In genomic region chr4:156182269-156182668, GRCh38 we compare ENCODE assay signal across 22 cellular contexts.
DNase-seq lines count a peak whose midpoint lies in the region; ATAC-seq and TF ChIP-seq lines count a peak whose summit lies in the region.
"Had no signal": no experiment of that assay in that cellular context is flagged by ENCODE, and none has a peak within 500 bp of the region (broad histone marks: within the 10 kb centered on the region; RNA-seq: fewer than 3 reads in every experiment).

No MANE protein-coding gene starts in this region.

- H3K4me2 ChIP-seq in mammary epithelial cell (ENCODE audit: insufficient read depth, low read depth, low read length) = no peak overlapping the region
- H3K4me2 ChIP-seq in smooth muscle cell = no peak overlapping the region
- H3K4me2 ChIP-seq: A549, BLaER1 had no signal

- H4K20me1 ChIP-seq in mammary epithelial cell (ENCODE audit: insufficient read depth, low read length) (no peaks in the 10 kb centered on the region), smooth muscle cell (ENCODE audit: low read depth) (no peaks in the 10 kb centered on the region)
- H4K20me1 ChIP-seq: BLaER1 had no signal

- no peak for TF ChIP-seq CTCF in mammary epithelial cell (conservative IDR thresholded peaks at IDR 0.05 in 1 of 2, IDR thresholded peaks at IDR 0.05 in 1 of 2; ENCODE audit: extremely low read depth in 1 of 2, insufficient read depth in 1 of 2, low read depth in 1 of 2, low read length in 2 of 2)
- TF ChIP-seq CTCF in breast epithelium (IDR thresholded peaks at IDR 0.05) = no peak
- no peak for TF ChIP-seq CTCF in foreskin keratinocyte (conservative IDR thresholded peaks at IDR 0.05)
- TF ChIP-seq CTCF in smooth muscle cell (IDR thresholded peaks at IDR 0.05; ENCODE audit: borderline replicate concordance, insufficient read depth, poor library complexity, severe bottlenecking) = no peak

- dilution Hi-C loops in mammary epithelial cell (cut with HindIII; ENCODE audit: low sequenced_read_pairs) = no loop called here

- H3K36me3 ChIP-seq in mammary epithelial cell (ENCODE audit: insufficient read depth, low read length) = no peaks in the 10 kb centered on the region
- no peaks in the 10 kb centered on the region for H3K36me3 ChIP-seq in breast epithelium
- no peaks in the 10 kb centered on the region for H3K36me3 ChIP-seq in smooth muscle cell (ENCODE audit: low read depth)
- H3K36me3 ChIP-seq: BLaER1 had no signal

- H3K79me2 ChIP-seq in mammary epithelial cell (ENCODE audit: insufficient read depth, low read length) = no peaks in the 10 kb centered on the region
- no peaks in the 10 kb centered on the region for H3K79me2 ChIP-seq in smooth muscle cell (ENCODE audit: low read depth)

- H3K27ac ChIP-seq in mammary epithelial cell (ENCODE audit: insufficient read depth, low read depth, low read length) (no peak overlapping the region), breast epithelium (no peak overlapping the region), foreskin keratinocyte (no peak overlapping the region), smooth muscle cell (ENCODE audit: low read depth) (no peak overlapping the region)
- H3K27ac ChIP-seq: A549, BLaER1 had no signal

- no peaks in the 10 kb centered on the region for H3F3A ChIP-seq in smooth muscle cell (ENCODE audit: low read depth)

- H3K9ac ChIP-seq in mammary epithelial cell (ENCODE audit: insufficient read depth, low read length) (no peak overlapping the region), smooth muscle cell (ENCODE audit: low read depth) (no peak overlapping the region)
- H3K9ac ChIP-seq: BLaER1 had no signal

- ATAC-seq in foreskin keratinocyte (peak; percentile 31), GM19395 (IDR thresholded peaks at IDR 0.05; ENCODE audit: unreplicated experiment) (no peak), HG03095 (IDR thresholded peaks at IDR 0.05; ENCODE audit: unreplicated experiment) (no peak)
- ATAC-seq: A549, Right ventricle myocardium inferior, T-cell had no signal

- BruUV-seq in mammary epithelial cell (replicated peaks; lab: Mats Ljungman, UMichigan) = no TSS peak

- CTCF ChIA-PET in mammary epithelial cell (lab: Charles Lee; ENCODE audit: low non-redundant PET) = no interaction called here

- TF ChIP-seq POLR2A in breast epithelium (IDR thresholded peaks at IDR 0.05) = no peak

- intact Hi-C loops in mammary epithelial cell (cut with micrococcal nuclease) = no loop called here
- intact Hi-C loops in breast epithelium (cut with DNase I; ENCODE audit: low total_unique reads) = no loop called here

- H3K4me1 ChIP-seq in mammary epithelial cell (ENCODE audit: insufficient read depth, low read length) (no peaks in the 10 kb centered on the region), breast epithelium (no peaks in the 10 kb centered on the region), foreskin keratinocyte (no peaks in the 10 kb centered on the region), smooth muscle cell (ENCODE audit: low read depth) (peaks cover 3% of the 10 kb centered on the region)
- H3K4me1 ChIP-seq: A549 had no signal

- DNase-seq in mammary epithelial cell (no peak), breast epithelium (ENCODE audit: low spot score in 2 of 2) (no peak), SHP77 treated with DMSO at 0.1 percent for 48 hours (lab: John Stamatoyannopoulos, UW) (peak; percentile 28), foreskin keratinocyte (peak in 1 of 2 donors; percentile 21), smooth muscle cell (lab: John Stamatoyannopoulos, UW; ENCODE audit: unreplicated experiment) (no peak), cortex of kidney (lab: John Stamatoyannopoulos, UW) (no peak)
- DNase-seq: CD4-positive, alpha-beta memory T cell; DMS79 treated with DMSO at 0.1 percent for 48 hours; H7; Kasumi-1; MM.1S; NCI-H1092; NCI-H2107; NCI-H226; NCI-H526; NK-92 treated with Interleukin-12 subunit alpha and Interleukin-12 subunit beta, amount 100 ng/mL, for 24 hours; T-cell had no signal

- H3K9me3 ChIP-seq in mammary epithelial cell (replicated peaks; ENCODE audit: insufficient read depth, low read length) = no peaks in the 10 kb centered on the region
- no peaks in the 10 kb centered on the region for H3K9me3 ChIP-seq in breast epithelium
- no peaks in the 10 kb centered on the region for H3K9me3 ChIP-seq in smooth muscle cell (replicated peaks; ENCODE audit: low read depth)
- H3K9me3 ChIP-seq: A549, BLaER1 had no signal

- H3K27me3 ChIP-seq in mammary epithelial cell (ENCODE audit: insufficient read depth, low read length) (no peaks in the 10 kb centered on the region), breast epithelium (no peaks in the 10 kb centered on the region), foreskin keratinocyte (no peaks in the 10 kb centered on the region), smooth muscle cell (ENCODE audit: low read depth) (no peaks in the 10 kb centered on the region)
- H3K27me3 ChIP-seq: BLaER1 had no signal

- no peak overlapping the region for H3K4me3 ChIP-seq in mammary epithelial cell (replicated peaks in 1 of 3; ENCODE audit: insufficient read depth in 1 of 3, low read depth in 2 of 3, low read length in 3 of 3)
- H3K4me3 ChIP-seq in breast epithelium = no peak overlapping the region
- H3K4me3 ChIP-seq in smooth muscle cell = no peak overlapping the region
- H3K4me3 ChIP-seq: A549, BLaER1 had no signal

- 41% methylated on average over 1 of the region's 1 CpG for WGBS in mammary epithelial cell (ENCODE audit: low coverage, missing lambda C conversion rate)
- 71% methylated on average over 1 of the region's 1 CpG for WGBS in smooth muscle cell (ENCODE audit: low lambda C conversion rate)

- H2AFZ ChIP-seq in mammary epithelial cell (ENCODE audit: low read depth, low read length) (peak overlapping the region; percentile 20), smooth muscle cell (ENCODE audit: low read depth) (peak overlapping the region; percentile 47)

- in situ Hi-C loops in mammary epithelial cell (cut with MboI; ENCODE audit: low sequenced_read_pairs in 2 of 2) = no loop called here
